In genomic region chr3:32841875-32842505, GRCh38 we compare ENCODE assay signal across 17 cellular contexts. TPM values are rescaled to one million over a fixed set of nuclear protein-coding genes. Genes with fewer than 3 reads are reported as not detected.
DNase-seq lines count a peak whose midpoint lies in the region; ATAC-seq and TF ChIP-seq lines count a peak whose summit lies in the region.
"Had no signal": no experiment of that assay in that cellular context is flagged by ENCODE, and none has a peak within 500 bp of the region (broad histone marks: within the 10 kb centered on the region; RNA-seq: fewer than 3 reads in every experiment).

No MANE protein-coding gene starts in this region.

- no peaks in the 10 kb centered on the region for H3K36me3 Mint-ChIP-seq in activated naive CD8-positive, alpha-beta T cell treated with anti-CD3 and anti-CD28 coated beads, Interleukin-2, amount 10 ng/mL, durations not matched to agents 7 days and 5 days
- no peaks in the 10 kb centered on the region for H3K36me3 Mint-ChIP-seq in activated naive CD8-positive, alpha-beta T cell treated with anti-CD3 and anti-CD28 coated beads, Interleukin-2, amount 50 U/mL, for 24 hours (ENCODE audit: low read depth)
- H3K36me3 Mint-ChIP-seq in type B pancreatic cell, result peaks cover 3% of the 10 kb centered on the region

- H3K27ac ChIP-seq in PC-9, result no peak overlapping the region
- H3K27ac ChIP-seq: esophagus squamous epithelium, ovary, thoracic aorta had no signal

- CTCF ChIA-PET in PC-9 (lab: Charles Lee), result no interaction called here

- BruUV-seq in PC-9 (replicated peaks; lab: Mats Ljungman, UMichigan), result no TSS peak

- H3K36me3 ChIP-seq in PC-9 (ENCODE audit: low read depth), result no peaks in the 10 kb centered on the region
- H3K36me3 ChIP-seq: esophagus squamous epithelium, ovary, thoracic aorta had no signal

- H3K4me1 ChIP-seq in PC-9 (replicated peaks; ENCODE audit: insufficient read depth), result peaks cover 13% of the 10 kb centered on the region

- no peaks in the 10 kb centered on the region for H3F3A ChIP-seq in PC-9 (ENCODE audit: insufficient read depth, low read depth)

- H3K4me2 ChIP-seq in PC-9, result peak overlapping the region; percentile 26; the same call in 1 of the 2 replicates

- no peak overlapping the region for H3K4me3 ChIP-seq in PC-9
- peak overlapping the region; percentile 11; the same call in 1 of the 2 replicates for H3K4me3 ChIP-seq in iPS-18c (ENCODE audit: insufficient read depth, low read depth, low read length)
- H3K4me3 ChIP-seq: esophagus squamous epithelium, ovary, thoracic aorta had no signal

- H3K27me3 Mint-ChIP-seq in activated naive CD8-positive, alpha-beta T cell treated with anti-CD3 and anti-CD28 coated beads, Interleukin-2, amount 10 ng/mL, durations not matched to agents 7 days and 5 days, result peaks cover 12% of the 10 kb centered on the region
- H3K27me3 Mint-ChIP-seq in activated naive CD8-positive, alpha-beta T cell treated with anti-CD3 and anti-CD28 coated beads, Interleukin-2, amount 50 U/mL, for 24 hours, result no peaks in the 10 kb centered on the region
- no peaks in the 10 kb centered on the region for H3K27me3 Mint-ChIP-seq in type B pancreatic cell

- peak overlapping the region; percentile 49 for H3K4me3 Mint-ChIP-seq in activated naive CD8-positive, alpha-beta T cell treated with anti-CD3 and anti-CD28 coated beads, Interleukin-2, amount 10 ng/mL, durations not matched to agents 7 days and 5 days
- H3K4me3 Mint-ChIP-seq in activated naive CD8-positive, alpha-beta T cell treated with anti-CD3 and anti-CD28 coated beads, Interleukin-2, amount 50 U/mL, for 24 hours, result no peak overlapping the region
- H3K4me3 Mint-ChIP-seq in type B pancreatic cell, result no peak overlapping the region

- H2AFZ ChIP-seq in PC-9, result peak overlapping the region; percentile 68; the same call in 1 of the 2 replicates

- H3K27ac Mint-ChIP-seq in activated naive CD8-positive, alpha-beta T cell treated with anti-CD3 and anti-CD28 coated beads, Interleukin-2, amount 10 ng/mL, durations not matched to agents 7 days and 5 days, result peak overlapping the region; percentile 58
- no peak overlapping the region for H3K27ac Mint-ChIP-seq in activated naive CD8-positive, alpha-beta T cell treated with anti-CD3 and anti-CD28 coated beads, Interleukin-2, amount 50 U/mL, for 24 hours
- H3K27ac Mint-ChIP-seq in type B pancreatic cell, result peak overlapping the region; percentile 52

- no peaks in the 10 kb centered on the region for H4K20me1 ChIP-seq in PC-9 (ENCODE audit: insufficient read depth)

- H3K27me3 ChIP-seq in PC-9 (ENCODE audit: insufficient read depth, low read depth), result no peaks in the 10 kb centered on the region
- H3K27me3 ChIP-seq: ovary had no signal

- H3K79me2 ChIP-seq in PC-9 (ENCODE audit: low read depth), result no peaks in the 10 kb centered on the region

- H3K4me1 Mint-ChIP-seq in activated naive CD8-positive, alpha-beta T cell treated with anti-CD3 and anti-CD28 coated beads, Interleukin-2, amount 10 ng/mL, durations not matched to agents 7 days and 5 days, result peaks cover 16% of the 10 kb centered on the region
- peaks cover 11% of the 10 kb centered on the region for H3K4me1 Mint-ChIP-seq in activated naive CD8-positive, alpha-beta T cell treated with anti-CD3 and anti-CD28 coated beads, Interleukin-2, amount 50 U/mL, for 24 hours
- peaks cover 56% of the 10 kb centered on the region for H3K4me1 Mint-ChIP-seq in type B pancreatic cell (ENCODE audit: unreplicated experiment)

- no peaks in the 10 kb centered on the region for H3K9me2 ChIP-seq in PC-9 (ENCODE audit: insufficient read depth)

- ATAC-seq in activated naive CD8-positive, alpha-beta T cell treated with anti-CD3 and anti-CD28 coated beads, Interleukin-2, amount 10 ng/mL, durations not matched to agents 7 days and 5 days (ENCODE audit: low read depth), result no peak
- no peak for ATAC-seq in activated naive CD8-positive, alpha-beta T cell treated with anti-CD3 and anti-CD28 coated beads, Interleukin-2, amount 50 U/mL, for 24 hours
- ATAC-seq in activated CD4-positive, CD25-positive, alpha-beta regulatory T cell treated with anti-CD3 and anti-CD28 coated beads, Interleukin-2, amount 50 U/mL, for 24 hours, result no peak
- ATAC-seq in HG02870 (IDR thresholded peaks at IDR 0.05; ENCODE audit: unreplicated experiment), result no peak

- TF ChIP-seq CTCF in PC-9 (conservative IDR thresholded peaks at IDR 0.05) (no peak), type B pancreatic cell (conservative IDR thresholded peaks at IDR 0.05) (no peak)

- DNase-seq in activated naive CD8-positive, alpha-beta T cell treated with anti-CD3 and anti-CD28 coated beads, Interleukin-2, amount 10 ng/mL, durations not matched to agents 7 days and 5 days, result no peak
- no peak for DNase-seq in activated naive CD8-positive, alpha-beta T cell treated with anti-CD3 and anti-CD28 coated beads, Interleukin-2, amount 50 U/mL, for 24 hours
- peak in 1 of 2 experiments; percentile 40 for DNase-seq in PC-9
- DNase-seq in type B pancreatic cell (ENCODE audit: extremely low spot score, unreplicated experiment), result no peak
- no peak for DNase-seq in NCI-H226
- DNase-seq: activated naive CD4-positive, alpha-beta T cell treated with Interleukin-2 at 50 U/mL for 16 hours; cerebellar nuclear complex; COR-L47; esophagus squamous epithelium; hypothalamus; mammary epithelial cell; NCI-H1694; ovary had no signal

- no peaks in the 10 kb centered on the region for H3K9me3 Mint-ChIP-seq in activated naive CD8-positive, alpha-beta T cell treated with anti-CD3 and anti-CD28 coated beads, Interleukin-2, amount 10 ng/mL, durations not matched to agents 7 days and 5 days
- no peaks in the 10 kb centered on the region for H3K9me3 Mint-ChIP-seq in activated naive CD8-positive, alpha-beta T cell treated with anti-CD3 and anti-CD28 coated beads, Interleukin-2, amount 50 U/mL, for 24 hours
- no peaks in the 10 kb centered on the region for H3K9me3 Mint-ChIP-seq in type B pancreatic cell

- POLR2A ChIA-PET in activated naive CD8-positive, alpha-beta T cell treated with anti-CD3 and anti-CD28 coated beads, Interleukin-2, amount 10 ng/mL, durations not matched to agents 7 days and 5 days (lab: Charles Lee), result no interaction called here
- POLR2A ChIA-PET in PC-9 (lab: Charles Lee; ENCODE audit: unreplicated experiment), result interaction anchor here (0.6 kb wide), 1 partner anchor 597 kb away, joined by 6 read pairs; no protein-coding TSS in a partner anchor

- intact Hi-C loops in PC-9 (cut with micrococcal nuclease; ENCODE audit: unreplicated experiment), result no loop called here

- no peaks in the 10 kb centered on the region for H3K9me3 ChIP-seq in PC-9 (ENCODE audit: insufficient read depth, low read depth)
- no peaks in the 10 kb centered on the region for H3K9me3 ChIP-seq in iPS-18c (ENCODE audit: control insufficient read depth, insufficient read depth, low read length)
- H3K9me3 ChIP-seq: esophagus squamous epithelium, ovary, thoracic aorta had no signal

RNA-seq across cellular contexts. Expression of gene TRIM71, which starts 24.2 kb away (rescaled TPM):
- not detected for total RNA-seq in activated naive CD8-positive, alpha-beta T cell treated with anti-CD3 and anti-CD28 coated beads, Interleukin-2, amount 10 ng/mL, durations not matched to agents 7 days and 5 days
- total RNA-seq in PC-9 (2021) (not detected in 2 replicates), type B pancreatic cell (ENCODE audit: low replicate concordance) (11.2 and 26.5 TPM in 2 replicates)
- total RNA-seq: esophagus squamous epithelium, thoracic aorta had no signal

Comparison
In these comparisons a context has a peak if more than half of its experiments do, and no peak if none do; other contexts are left out.
1. RNA of gene TRIM71, which starts 24.2 kb away (total RNA-seq): 11.2 to 26.5 TPM in type B pancreatic cell; not detected in activated naive CD8-positive, alpha-beta T cell treated with anti-CD3 and anti-CD28 coated beads, Interleukin-2, amount 10 ng/mL, durations not matched to agents 7 days and 5 days and not detected in PC-9; every median in the first group is over 10 times any median in the second.